Comparison of ENCODE assay signal across 9 cellular contexts in the genomic region with DNA sequence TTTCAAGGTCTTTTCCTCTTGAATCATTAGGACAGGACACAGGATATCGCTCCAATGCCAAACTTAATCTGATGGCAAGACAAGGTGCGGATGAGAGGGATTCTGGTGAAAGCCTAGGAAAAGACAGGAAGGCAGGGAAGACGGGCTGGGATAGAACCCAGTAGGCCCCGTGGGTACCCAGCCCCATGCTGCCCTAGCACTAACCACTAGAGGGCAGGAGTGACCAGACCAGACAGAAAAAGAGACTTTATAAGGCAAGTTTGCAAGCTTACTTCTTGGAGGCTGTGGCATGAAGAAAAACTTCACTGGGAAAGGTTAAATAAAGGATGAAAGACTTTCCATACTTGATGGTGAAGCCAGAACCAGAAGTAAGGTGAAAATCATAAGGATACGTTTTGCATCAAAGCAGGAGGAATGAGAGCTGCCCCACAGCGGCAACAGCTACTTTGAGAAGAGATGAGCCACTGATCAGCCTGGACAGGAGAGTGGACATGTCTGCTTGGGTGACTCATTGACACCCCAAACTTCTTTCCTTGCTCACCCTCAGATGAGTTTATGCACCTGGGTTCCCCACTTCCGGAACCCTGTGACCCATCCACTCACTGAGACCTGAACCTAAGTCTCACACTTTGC. TPM values are rescaled to one million over a fixed set of nuclear protein-coding genes. Genes with fewer than 3 reads are reported as not detected.
DNase-seq lines count a peak whose midpoint lies in the region; ATAC-seq and TF ChIP-seq lines count a peak whose summit lies in the region.
"Had no signal": no experiment of that assay in that cellular context is flagged by ENCODE, and none has a peak within 500 bp of the region (broad histone marks: within the 10 kb centered on the region; RNA-seq: fewer than 3 reads in every experiment).

No MANE protein-coding gene starts in this region.

- no peak overlapping the region for H3K27ac Mint-ChIP-seq in activated T-cell treated with anti-CD3 and anti-CD28 coated beads, Interleukin-2, amount 50 U/mL, for 24 hours
- no peak overlapping the region for H3K27ac Mint-ChIP-seq in osteocyte (ENCODE audit: unreplicated experiment)

- no peak for TF ChIP-seq POLR2A in gastroesophageal sphincter (IDR thresholded peaks at IDR 0.05)

- DNase-seq in stimulated activated naive CD4-positive, alpha-beta T cell (lab: John Stamatoyannopoulos, UW) = peak in 4 of 6 experiments; percentile 2 to 10 (median 6)
- DNase-seq in stimulated activated naive CD4-positive, alpha-beta T cell treated with Interleukin-2 at 50 U/mL for 16 hours (lab: John Stamatoyannopoulos, UW) = no peak
- DNase-seq in NCI-H2171 (lab: John Stamatoyannopoulos, UW) (peak; percentile 7), osteocyte (ENCODE audit: extremely low spot score, unreplicated experiment) (peak; percentile 84)
- peak; percentile 53 for DNase-seq in activated T-cell treated with anti-CD3 and anti-CD28 coated beads, Interleukin-2, amount 50 U/mL, for 24 hours

- peaks cover 3% of the 10 kb centered on the region for H3K4me1 Mint-ChIP-seq in activated T-cell treated with anti-CD3 and anti-CD28 coated beads, Interleukin-2, amount 50 U/mL, for 24 hours (ENCODE audit: low read depth)
- no peaks in the 10 kb centered on the region for H3K4me1 Mint-ChIP-seq in osteocyte (ENCODE audit: unreplicated experiment)

- 45 to 64% methylated on average over 5 to 7 of the region's 7 CpGs for WGBS in gastroesophageal sphincter (ENCODE audit: low coverage in 1 of 2), 2 donors

- no peak for TF ChIP-seq EP300 in gastroesophageal sphincter (IDR thresholded peaks at IDR 0.05)

- peaks cover 7% of the 10 kb centered on the region for H3K27me3 Mint-ChIP-seq in activated T-cell treated with anti-CD3 and anti-CD28 coated beads, Interleukin-2, amount 50 U/mL, for 24 hours
- peaks cover 2% of the 10 kb centered on the region for H3K27me3 Mint-ChIP-seq in osteocyte (ENCODE audit: unreplicated experiment)

- no peaks in the 10 kb centered on the region for H3K36me3 ChIP-seq in gastroesophageal sphincter

- no peaks in the 10 kb centered on the region for H3K9me3 ChIP-seq in gastroesophageal sphincter

- H3K4me1 ChIP-seq in gastroesophageal sphincter = no peaks in the 10 kb centered on the region

- no peak overlapping the region for H3K27ac ChIP-seq in gastroesophageal sphincter
- H3K27ac ChIP-seq: epithelial cell of prostate had no signal

- H3K36me3 Mint-ChIP-seq in activated T-cell treated with anti-CD3 and anti-CD28 coated beads, Interleukin-2, amount 50 U/mL, for 24 hours (ENCODE audit: low read depth) = no peaks in the 10 kb centered on the region
- H3K36me3 Mint-ChIP-seq in osteocyte (ENCODE audit: unreplicated experiment) = no peaks in the 10 kb centered on the region

- ATAC-seq in gastroesophageal sphincter = peak; percentile 62
- ATAC-seq in HG03025 (IDR thresholded peaks at IDR 0.05; ENCODE audit: low FRiP score, unreplicated experiment) = no peak
- no peak for ATAC-seq in HG02885 (IDR thresholded peaks at IDR 0.05; ENCODE audit: poor library complexity, unreplicated experiment)

- no peaks in the 10 kb centered on the region for H3K9me3 Mint-ChIP-seq in activated T-cell treated with anti-CD3 and anti-CD28 coated beads, Interleukin-2, amount 50 U/mL, for 24 hours
- no peaks in the 10 kb centered on the region for H3K9me3 Mint-ChIP-seq in osteocyte (ENCODE audit: unreplicated experiment)

- H3K4me3 Mint-ChIP-seq in activated T-cell treated with anti-CD3 and anti-CD28 coated beads, Interleukin-2, amount 50 U/mL, for 24 hours = no peak overlapping the region
- H3K4me3 Mint-ChIP-seq in osteocyte (ENCODE audit: unreplicated experiment) = no peak overlapping the region

- peaks cover 16% of the 10 kb centered on the region for H3K27me3 ChIP-seq in gastroesophageal sphincter

- TF ChIP-seq CTCF in gastroesophageal sphincter (IDR thresholded peaks at IDR 0.05) = peak; percentile 43 to 76 (median 50)
- TF ChIP-seq CTCF in osteocyte (IDR thresholded peaks at IDR 0.05) = peak; percentile 77

- no peak overlapping the region for H3K4me3 ChIP-seq in gastroesophageal sphincter

RNA-seq across cellular contexts. Expression of gene SYN3, which starts 39.8 kb away (rescaled TPM):
- total RNA-seq in gastroesophageal sphincter = 1 to 10 TPM in 2 of 4 donors, not detected in 2; 1.5 to 3.9 TPM
- total RNA-seq in osteocyte = not detected in 2 replicates
